ENCODE assay signal across 8 cellular contexts in the genomic region with DNA sequence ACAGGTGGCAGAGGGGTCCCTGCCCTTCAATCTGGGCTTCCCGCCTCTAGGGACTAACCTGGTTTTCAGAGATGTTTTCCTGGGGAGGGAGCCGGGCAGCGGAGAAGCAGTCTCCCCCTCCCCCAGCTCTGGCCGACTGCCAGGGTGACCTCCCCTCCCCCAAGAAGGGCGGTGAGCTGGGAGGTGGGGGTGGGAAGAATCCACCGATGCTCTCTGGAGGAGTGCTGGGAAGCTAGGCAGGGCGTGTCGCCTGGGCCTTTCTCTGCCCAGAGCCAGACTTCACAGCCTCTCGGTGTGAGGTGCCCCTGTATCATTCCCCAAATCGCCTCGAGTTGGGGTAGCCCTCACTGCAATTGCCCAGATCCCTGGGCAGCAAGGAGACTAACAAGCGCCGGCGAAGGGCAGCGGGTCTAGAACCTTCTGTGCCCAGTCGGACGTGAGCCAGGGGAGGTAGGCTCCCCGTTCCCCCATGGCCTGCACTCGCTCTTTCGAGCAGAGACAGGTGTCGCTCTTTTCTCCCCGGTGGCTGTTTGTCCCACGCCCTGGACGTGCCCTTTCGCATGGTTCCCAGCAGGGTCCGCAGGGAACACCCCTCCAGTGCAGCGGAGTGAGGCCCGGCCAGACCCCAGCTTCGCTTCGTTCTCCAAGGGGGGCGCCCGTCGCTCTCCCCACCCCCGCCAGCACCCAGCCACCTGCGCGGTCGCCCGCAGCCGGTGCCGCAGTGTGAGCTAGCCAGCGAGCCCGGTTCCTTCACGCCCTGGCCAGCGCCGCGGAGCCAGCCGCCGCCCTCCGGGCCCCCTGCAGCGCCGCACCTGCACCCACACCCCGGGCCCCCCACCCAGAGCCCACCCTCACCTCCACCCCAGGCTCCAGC. TPM values are rescaled to one million over a fixed set of nuclear protein-coding genes. Genes with fewer than 3 reads are reported as not detected.
A peak's percentile ranks its signal among the peaks of the same experiment; 100 is the strongest.
DNase-seq lines count a peak whose midpoint lies in the region; ATAC-seq and TF ChIP-seq lines count a peak whose summit lies in the region.

No MANE protein-coding gene starts in this region.

- peak; percentile 55 for ATAC-seq in left colon

- TF ChIP-seq CTCF in breast epithelium (IDR thresholded peaks at IDR 0.05) = no peak

- WGBS in thymus = 21% methylated on average over 52 of the region's 52 CpGs

- H3K36me3 ChIP-seq in breast epithelium = no peaks in the 10 kb centered on the region
- H3K36me3 ChIP-seq in thymus (ENCODE audit: control insufficient read depth, insufficient read depth) = no peaks in the 10 kb centered on the region

- H3K27me3 ChIP-seq in breast epithelium (no peaks in the 10 kb centered on the region), thymus (ENCODE audit: control insufficient read depth, insufficient read depth) (peaks cover 37% of the 10 kb centered on the region)

- H3K4me3 ChIP-seq in breast epithelium = peak overlapping the region; percentile 65 to 93 (median 70)
- H3K4me3 ChIP-seq in thymus (ENCODE audit: low read length) = peak overlapping the region; percentile 40

- no peak overlapping the region for H3K27ac ChIP-seq in breast epithelium
- no peak overlapping the region for H3K27ac ChIP-seq in thymus (ENCODE audit: low read depth)

- no peak for TF ChIP-seq POLR2A in breast epithelium (IDR thresholded peaks at IDR 0.05)

- no peaks in the 10 kb centered on the region for H3K9me3 ChIP-seq in breast epithelium
- H3K9me3 ChIP-seq in thymus (ENCODE audit: control insufficient read depth) = no peaks in the 10 kb centered on the region

- intact Hi-C loops in breast epithelium (cut with DNase I; ENCODE audit: low total_unique reads) (no loop called here), left colon (cut with DNase I, micrococcal nuclease) (no loop called here)

- H3K4me1 ChIP-seq in breast epithelium (peaks cover 0 to 3% of the 10 kb centered on the region in 2 donors), thymus (ENCODE audit: control insufficient read depth, insufficient read depth, low read length) (peaks cover 4% of the 10 kb centered on the region)

- DNase-seq in NCI-H1092 treated with DMSO at 0.1 percent for 48 hours (lab: John Stamatoyannopoulos, UW) (peak; percentile 8), NCI-H1092 (lab: John Stamatoyannopoulos, UW) (no peak), breast epithelium (ENCODE audit: low spot score in 2 of 2) (no peak), left colon (no peak), cerebellar cortex (ENCODE audit: low spot score) (no peak), Ammon's horn (ENCODE audit: low spot score) (no peak)
- DNase-seq in activated CD4-positive, alpha-beta T cell treated with anti-CD3 and anti-CD28 coated beads for 1 hour = no peak

RNA-seq across cellular contexts. Expression of a gene that starts 1.1 kb away (rescaled TPM):
- total RNA-seq in breast epithelium (1 to 10 TPM; 1.8 to 3.9 (median 3.4) TPM), left colon (1 to 10 TPM; 3.3 to 8.3 TPM)
- polyA plus RNA-seq in thymus = 2.1 TPM
